Comparison of ENCODE assay signal across 18 cellular contexts in the genomic region with DNA sequence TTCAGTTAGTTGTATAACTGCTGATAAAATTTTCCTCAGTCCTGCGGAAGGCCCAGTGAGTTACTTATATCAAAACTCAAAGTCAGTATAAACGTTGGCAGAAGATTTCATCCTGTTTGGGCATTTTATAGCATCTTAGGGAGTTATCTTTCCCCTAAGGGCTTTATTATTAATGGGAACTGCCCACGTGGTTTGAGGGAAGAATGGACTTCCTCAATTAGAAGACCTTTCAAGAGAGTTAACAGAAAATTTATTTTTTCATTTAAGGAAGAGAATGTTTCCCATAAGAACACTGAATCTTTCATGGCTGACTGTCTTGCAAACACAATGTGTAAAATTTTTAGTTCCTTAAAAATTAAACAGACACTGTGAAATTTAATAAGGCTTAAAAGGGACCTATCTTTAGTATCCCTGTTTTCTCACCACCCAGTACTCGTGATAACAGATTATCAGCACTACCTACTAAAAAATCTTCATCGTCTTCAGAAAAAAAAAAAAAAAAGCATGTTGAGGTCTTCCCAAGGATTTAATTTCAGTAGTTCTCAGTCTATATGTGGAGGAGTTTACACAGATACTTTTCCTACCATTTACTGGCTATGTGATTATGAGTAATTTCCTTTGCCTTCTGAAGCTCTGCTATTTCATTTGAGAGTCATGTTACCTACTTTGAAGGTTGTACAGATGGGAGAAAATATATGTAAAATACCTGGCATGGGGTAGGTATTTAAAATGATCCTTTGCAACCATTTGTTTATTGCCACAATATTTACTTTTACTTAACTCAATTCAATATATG.
DNase-seq lines count a peak whose midpoint lies in the region; ATAC-seq and TF ChIP-seq lines count a peak whose summit lies in the region.
"Had no signal": no experiment of that assay in that cellular context is flagged by ENCODE, and none has a peak within 500 bp of the region (broad histone marks: within the 10 kb centered on the region; RNA-seq: fewer than 3 reads in every experiment).

No MANE protein-coding gene starts in this region.

- POLR2A ChIA-PET in GM10248 (lab: Yijun Ruan, JAX), result no interaction called here

- CTCF ChIA-PET in GM10248 (lab: Yijun Ruan, JAX), result no interaction called here

- TF ChIP-seq CTCF in CD14-positive monocyte (IDR thresholded peaks at IDR 0.05) (no peak), GM13977 (IDR thresholded peaks at IDR 0.05; ENCODE audit: extremely low read depth, insufficient read depth, missing control alignments) (no peak), GM10248 (IDR thresholded peaks at IDR 0.05; ENCODE audit: control extremely low read depth, extremely low read depth, low read depth, missing control alignments) (no peak)

- intact Hi-C loops in CD14-positive monocyte (cut with micrococcal nuclease), result no loop called here
- intact Hi-C loops in posterior vena cava (cut with DNase I), result no loop called here

- peak overlapping the region in 4 of 7 donors; percentile 23 to 83 (median 36) for H3K27ac Mint-ChIP-seq in CD14-positive monocyte
- H3K27ac Mint-ChIP-seq: memory B cell; natural killer cell treated with Interleukin-12 subunit alpha and Interleukin-12 subunit beta and Interleukin-15 and Interleukin-18, amount 100 ng/mL, for 72 hours; T-cell had no signal

- in situ Hi-C loops in GM13977 (cut with MboI; ENCODE audit: low pct_unique_long_range_greater_than_20kb, low sequenced_read_pairs, unreplicated experiment), result no loop called here

- DNase-seq in CD14-positive monocyte (ENCODE audit: low spot score) (no peak), HT1080 (ENCODE audit: low read depth) (peak; percentile 65), NCI-H748 (lab: John Stamatoyannopoulos, UW; ENCODE audit: unreplicated experiment) (peak; percentile 81), foreskin melanocyte (peak; percentile 85), posterior vena cava (ENCODE audit: low spot score) (no peak), GM13977 (ENCODE audit: low spot score) (no peak), GM10248 (ENCODE audit: extremely low spot score) (no peak)
- DNase-seq: activated CD4-positive, alpha-beta T cell treated with anti-CD3 and anti-CD28 coated beads for 1 hour; activated naive CD4-positive, alpha-beta T cell; DMS153; GM23248; MG63; NCI-H446 treated with DMSO at 0.1 percent for 48 hours; substantia nigra; T-cell had no signal

- no peak overlapping the region for H3K4me3 Mint-ChIP-seq in CD14-positive monocyte
- H3K4me3 Mint-ChIP-seq: memory B cell; natural killer cell treated with Interleukin-12 subunit alpha and Interleukin-12 subunit beta and Interleukin-15 and Interleukin-18, amount 100 ng/mL, for 72 hours; T-cell had no signal

- no peak for ATAC-seq in HG03025 (IDR thresholded peaks at IDR 0.05; ENCODE audit: low FRiP score, unreplicated experiment)
- ATAC-seq: natural killer cell treated with Interleukin-12 subunit alpha and Interleukin-12 subunit beta and Interleukin-15 and Interleukin-18, amount 100 ng/mL, for 72 hours; T-cell had no signal

- no peaks in the 10 kb centered on the region for H3K36me3 Mint-ChIP-seq in CD14-positive monocyte
- H3K36me3 Mint-ChIP-seq: memory B cell; natural killer cell treated with Interleukin-12 subunit alpha and Interleukin-12 subunit beta and Interleukin-15 and Interleukin-18, amount 100 ng/mL, for 72 hours; T-cell had no signal

- H3K9me3 Mint-ChIP-seq in CD14-positive monocyte, result peaks cover 0 to 9% (median 5%) of the 10 kb centered on the region in 7 donors

- H3K4me1 Mint-ChIP-seq in CD14-positive monocyte, result peaks cover 18% of the 10 kb centered on the region
- H3K4me1 Mint-ChIP-seq: memory B cell, T-cell had no signal

- H3K27me3 Mint-ChIP-seq in CD14-positive monocyte (ENCODE audit: low read depth in 3 of 3), result no peaks in the 10 kb centered on the region
- H3K27me3 Mint-ChIP-seq: memory B cell; natural killer cell treated with Interleukin-12 subunit alpha and Interleukin-12 subunit beta and Interleukin-15 and Interleukin-18, amount 100 ng/mL, for 72 hours; T-cell had no signal

Comparison
In these comparisons a context has a peak if more than half of its experiments do, and no peak if none do; other contexts are left out.
1. DNase-seq: peak in HT1080 (single experiment), NCI-H748 (single experiment) and foreskin melanocyte (single experiment); none in CD14-positive monocyte (single experiment), posterior vena cava (single experiment), GM13977 (single experiment) and GM10248 (single experiment).